Comparison of ENCODE assay signal across 8 cellular contexts in genomic region chr7:158353606-158354570, GRCh38.
A peak's percentile ranks its signal among the peaks of the same experiment; 100 is the strongest.
DNase-seq lines count a peak whose midpoint lies in the region; ATAC-seq and TF ChIP-seq lines count a peak whose summit lies in the region.

No MANE protein-coding gene starts in this region.

- intact Hi-C loops in posterior vena cava (cut with DNase I): no loop called here
- intact Hi-C loops in ascending aorta (cut with DNase I): no loop called here

- no peak overlapping the region for H3K27ac ChIP-seq in ascending aorta

- DNase-seq in NCI-H82 (lab: John Stamatoyannopoulos, UW) (peak; percentile 30), NCI-H82 treated with DMSO at 0.1 percent for 48 hours (lab: John Stamatoyannopoulos, UW; ENCODE audit: unreplicated experiment) (no peak), NCI-H1105 treated with DMSO at 0.1 percent for 48 hours (lab: John Stamatoyannopoulos, UW) (peak; percentile 46), astrocyte of the spinal cord (ENCODE audit: low read depth, low spot score) (no peak), posterior vena cava (ENCODE audit: low spot score) (peak; percentile 50), NCI-H2196 (lab: John Stamatoyannopoulos, UW; ENCODE audit: unreplicated experiment) (no peak), ascending aorta (ENCODE audit: low spot score in 2 of 2) (no peak)

- H3K4me1 ChIP-seq in ascending aorta: no peaks in the 10 kb centered on the region

- peak; percentile 26 for TF ChIP-seq CTCF in astrocyte of the spinal cord (IDR thresholded peaks at IDR 0.05; ENCODE audit: low read depth, low read length)
- TF ChIP-seq CTCF in ascending aorta (IDR thresholded peaks at IDR 0.05): no peak

- no peaks in the 10 kb centered on the region for H3K36me3 ChIP-seq in ascending aorta

- H3K27me3 ChIP-seq in ascending aorta: no peaks in the 10 kb centered on the region

- no peak for ATAC-seq in GM19467 (IDR thresholded peaks at IDR 0.05; ENCODE audit: unreplicated experiment)

- H3K9me3 ChIP-seq in ascending aorta: peaks cover 0 to 4% of the 10 kb centered on the region in 2 donors

- in situ Hi-C loops in astrocyte of the spinal cord (cut with HindIII; ENCODE audit: low sequenced_read_pairs): no loop called here

- H3K4me3 ChIP-seq in astrocyte of the spinal cord (ENCODE audit: low read depth, low read length) (no peak overlapping the region), ascending aorta (no peak overlapping the region)

Comparison
In these comparisons a context has a peak if more than half of its experiments do, and no peak if none do; other contexts are left out.
1. DNase-seq: peak in NCI-H82 (single experiment), NCI-H1105 treated with DMSO at 0.1 percent for 48 hours (single experiment) and posterior vena cava (single experiment); none in NCI-H82 treated with DMSO at 0.1 percent for 48 hours (single experiment), astrocyte of the spinal cord (single experiment), NCI-H2196 (single experiment) and ascending aorta (0 of 2).